ENCODE assay signal across 22 cellular contexts in genomic region chr16:80024443-80024842, GRCh38.
"Had no signal": no experiment of that assay in that cellular context is flagged by ENCODE, and none has a peak within 500 bp of the region (broad histone marks: within the 10 kb centered on the region; RNA-seq: fewer than 3 reads in every experiment).

No MANE protein-coding gene starts in this region.

- H3K36me3 ChIP-seq: esophagus muscularis mucosa, prostate gland, thoracic aorta, transverse colon had no signal

- H3K27ac ChIP-seq: coronary artery, esophagus muscularis mucosa, parathyroid adenoma, prostate gland, thoracic aorta, transverse colon had no signal

- ATAC-seq: left colon; left ventricle myocardium superior; sciatic nerve; stimulated activated naive B cell treated with anti-CD40 and anti-IgM and Interleukin-4, amounts not matched to agents 10 μg/mL and 1 μg/mL and 100 μg/mL, for 72 hours; stimulated activated naive CD8-positive, alpha-beta T cell treated with anti-CD3 and anti-CD28 coated beads, Interleukin-15, amount 100 ng/mL, for 72 hours had no signal

- H3K79me2 ChIP-seq: parathyroid adenoma had no signal

- H3K4me1 Mint-ChIP-seq: nephron had no signal

- H3K27me3 ChIP-seq: esophagus muscularis mucosa, transverse colon had no signal

- H3K36me3 Mint-ChIP-seq: naive B cell; stimulated activated naive B cell treated with anti-CD40 and anti-IgM and Interleukin-4, amounts not matched to agents 10 μg/mL and 1 μg/mL and 100 μg/mL, for 72 hours had no signal

- H3K4me1 ChIP-seq: parathyroid adenoma, prostate gland had no signal

- DNase-seq: effector CD8-positive, alpha-beta T cell; foreskin fibroblast; hippocampal formation; left colon; left ventricle myocardium superior; midbrain; naive B cell; occipital lobe; stimulated activated CD4-positive, alpha-beta T cell treated with anti-CD3 and anti-CD28 coated beads, Interleukin-2, amount 100 ng/mL, for 24 hours; stimulated activated CD4-positive, alpha-beta T cell treated with anti-CD3 and anti-CD28 coated beads, Interleukin-4, amount 100 ng/mL, for 4 hours; stimulated activated naive B cell treated with anti-CD40 and anti-IgM and Interleukin-4, amounts not matched to agents 10 μg/mL and 1 μg/mL and 100 μg/mL, for 72 hours; stimulated activated naive CD8-positive, alpha-beta T cell treated with anti-CD3 and anti-CD28 coated beads, Interleukin-15, amount 100 ng/mL, for 72 hours; substantia nigra; transverse colon had no signal

- H3K4me3 ChIP-seq: coronary artery, esophagus muscularis mucosa, lung, prostate gland, thoracic aorta, transverse colon had no signal

- H3K9me3 ChIP-seq: esophagus muscularis mucosa, prostate gland, thoracic aorta, transverse colon had no signal

- H3K9me3 Mint-ChIP-seq: nephron; stimulated activated naive CD8-positive, alpha-beta T cell treated with anti-CD3 and anti-CD28 coated beads, Interleukin-15, amount 100 ng/mL, for 72 hours had no signal

- H3K27ac Mint-ChIP-seq: nephron; stimulated activated naive B cell treated with anti-CD40 and anti-IgM and Interleukin-4, amounts not matched to agents 10 μg/mL and 1 μg/mL and 100 μg/mL, for 72 hours; stimulated activated naive CD8-positive, alpha-beta T cell treated with anti-CD3 and anti-CD28 coated beads, Interleukin-15, amount 100 ng/mL, for 72 hours had no signal

- H3K9ac ChIP-seq: parathyroid adenoma had no signal

- H3K4me3 Mint-ChIP-seq: naive B cell; nephron; stimulated activated naive B cell treated with anti-CD40 and anti-IgM and Interleukin-4, amounts not matched to agents 10 μg/mL and 1 μg/mL and 100 μg/mL, for 72 hours; stimulated activated naive CD8-positive, alpha-beta T cell treated with anti-CD3 and anti-CD28 coated beads, Interleukin-15, amount 100 ng/mL, for 72 hours had no signal

- H2AFZ ChIP-seq: parathyroid adenoma had no signal
